8 cellular contexts compared by ENCODE assay signal in the genomic region with DNA sequence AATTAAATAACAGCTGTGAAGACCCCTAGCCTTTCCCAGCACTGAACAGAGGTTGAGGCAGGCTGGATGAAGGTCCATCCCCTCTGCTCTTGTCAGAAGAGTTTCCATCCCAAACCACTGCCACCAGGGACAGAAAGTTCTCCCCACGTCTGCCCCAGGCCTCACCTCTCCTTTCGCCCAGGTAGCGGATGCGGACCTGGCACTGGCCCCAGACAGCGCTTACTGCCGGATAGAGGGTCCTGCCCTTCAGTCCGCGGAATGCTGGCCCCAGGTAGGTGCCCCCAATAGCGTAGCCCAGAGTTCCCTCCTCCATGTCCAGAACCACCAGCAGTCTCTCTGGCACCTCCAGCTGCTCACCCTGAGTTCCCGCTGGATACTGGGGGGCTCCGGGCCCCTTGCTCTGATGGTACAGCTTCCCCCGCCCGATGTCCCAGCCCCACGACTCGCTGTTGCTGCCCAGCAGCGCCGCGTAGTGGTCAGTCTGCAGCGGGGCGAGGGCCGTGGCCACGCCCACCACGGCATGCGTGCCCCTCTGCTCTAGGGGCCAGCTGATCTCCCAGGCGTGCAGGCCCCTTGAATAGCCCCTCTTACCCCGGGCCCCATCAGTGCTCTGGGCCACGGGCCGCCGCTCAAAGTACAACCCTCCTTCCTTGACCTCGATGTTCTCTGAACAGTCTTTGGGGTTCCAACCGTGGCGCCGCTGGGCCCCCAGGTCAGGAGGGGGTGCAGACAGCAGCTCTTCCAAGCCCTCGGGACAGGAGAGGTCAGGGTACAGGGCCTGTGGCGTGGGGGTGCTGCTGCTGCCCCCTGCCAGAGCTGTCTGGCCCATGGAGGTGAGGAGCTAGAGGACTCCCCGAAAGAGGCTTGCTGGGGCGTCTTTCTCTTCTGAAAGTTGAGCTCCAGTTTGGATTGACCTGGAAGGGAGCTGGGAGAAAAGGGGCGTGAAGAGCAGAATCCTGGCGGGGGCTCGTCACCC. TPM values are rescaled to one million over a fixed set of nuclear protein-coding genes. Genes with fewer than 3 reads are reported as not detected.
DNase-seq lines count a peak whose midpoint lies in the region; ATAC-seq and TF ChIP-seq lines count a peak whose summit lies in the region.

No MANE protein-coding gene starts in this region.

- WGBS in adrenal gland, 4 donors = 0 to 1% (median 1%) methylated on average over 5 to 40 of the region's 40 CpGs

- no peaks in the 10 kb centered on the region for H3K9me3 ChIP-seq in adrenal gland (replicated peaks in 1 of 3)
- H3K9me3 ChIP-seq in left ventricle myocardium inferior (replicated peaks) = no peaks in the 10 kb centered on the region

- TF ChIP-seq CTCF in LNCAP (IDR thresholded peaks at IDR 0.05) (peak; percentile 98), adrenal gland (IDR thresholded peaks at IDR 0.05) (peak; percentile 77 to 96 (median 92)), left ventricle myocardium inferior (IDR thresholded peaks at IDR 0.05; ENCODE audit: borderline replicate concordance) (peak; percentile 98), progenitor cell of endocrine pancreas (IDR thresholded peaks at IDR 0.05; ENCODE audit: unreplicated experiment) (peak; percentile 100)

- peak overlapping the region; percentile 93 for H3K4me3 Mint-ChIP-seq in progenitor cell of endocrine pancreas (ENCODE audit: low read depth)

- no peak for TF ChIP-seq POLR2A in adrenal gland (IDR thresholded peaks at IDR 0.05)

- ATAC-seq in GM19025 (IDR thresholded peaks at IDR 0.05; ENCODE audit: low read depth, unreplicated experiment) = peak; percentile 21

- peak; percentile 89 for DNase-seq in AG20443 (ENCODE audit: low spot score)
- DNase-seq in SW480 (ENCODE audit: low spot score) = peak; percentile 78
- DNase-seq in adrenal gland = peak; percentile 79 to 90 (median 87)
- DNase-seq in left ventricle myocardium inferior = peak; percentile 83
- peak; percentile 98 for DNase-seq in progenitor cell of endocrine pancreas (ENCODE audit: low spot score, unreplicated experiment)
- peak; percentile 84 for DNase-seq in ureter (ENCODE audit: low spot score)

- H3K27me3 ChIP-seq in adrenal gland (no peaks in the 10 kb centered on the region), left ventricle myocardium inferior (ENCODE audit: low read depth) (no peaks in the 10 kb centered on the region)

- H3K4me1 Mint-ChIP-seq in progenitor cell of endocrine pancreas (ENCODE audit: low read depth) = peaks cover 32% of the 10 kb centered on the region

- H3K4me3 ChIP-seq in adrenal gland (peak overlapping the region; percentile 58 to 95 (median 92)), left ventricle myocardium inferior (peak overlapping the region; percentile 89)

- H3K9me3 Mint-ChIP-seq in progenitor cell of endocrine pancreas (ENCODE audit: low read depth) = no peaks in the 10 kb centered on the region

- peak overlapping the region; percentile 76 to 96 (median 85) for H3K27ac ChIP-seq in adrenal gland
- peak overlapping the region; percentile 90 for H3K27ac ChIP-seq in left ventricle myocardium inferior (replicated peaks)

- H3K36me3 Mint-ChIP-seq in progenitor cell of endocrine pancreas (ENCODE audit: insufficient read depth) = peaks cover 23% of the 10 kb centered on the region

- H3K4me1 ChIP-seq in adrenal gland (replicated peaks in 1 of 2) (peaks cover 31 to 49% of the 10 kb centered on the region in 2 donors), left ventricle myocardium inferior (peaks cover 62% of the 10 kb centered on the region)

- H3K27me3 Mint-ChIP-seq in progenitor cell of endocrine pancreas = no peaks in the 10 kb centered on the region

- intact Hi-C loops in adrenal gland (cut with DNase I) = loop anchor here in 1 of 2 donors (10.0 kb wide), 1 partner anchor 82 kb away; a partner anchor contains a TSS
- intact Hi-C loops in left ventricle myocardium inferior (cut with micrococcal nuclease) = no loop called here

- H3K36me3 ChIP-seq in adrenal gland (replicated peaks in 1 of 2) (peaks cover 0 to 29% of the 10 kb centered on the region in 2 donors), left ventricle myocardium inferior (peaks cover 31% of the 10 kb centered on the region)

- peak overlapping the region; percentile 92 for H3K27ac Mint-ChIP-seq in progenitor cell of endocrine pancreas

RNA-seq across cellular contexts. Expression of a gene that starts 0.7 kb away (rescaled TPM):
- 10 to 100 TPM in 7 of 8 donors, 1 to 10 TPM in 1; 3.3 to 24.5 (median 14.9) TPM for total RNA-seq in adrenal gland
- polyA plus RNA-seq in adrenal gland = 10 to 100 TPM in 2 of 3 donors, 1 to 10 TPM in 1; 2.5 to 19.5 (median 19.5) TPM
- total RNA-seq in left ventricle myocardium inferior = 3.2 TPM
- 11.7 and 15.7 TPM in 2 replicates for total RNA-seq in progenitor cell of endocrine pancreas
- total RNA-seq in ureter = 9.9 TPM

RNA-seq across cellular contexts. Expression of a gene that starts 5.0 kb away (rescaled TPM):
- total RNA-seq in adrenal gland (100 to 1,000 TPM; 555 to 929 (median 783) TPM), left ventricle myocardium inferior (753 TPM), progenitor cell of endocrine pancreas (498 and 505 TPM in 2 replicates), ureter (418 TPM)
- 1,000 to 10,000 TPM in 1 of 3 donors, 100 to 1,000 TPM in 2; 241 to 2,322 (median 444) TPM for polyA plus RNA-seq in adrenal gland

RNA-seq across cellular contexts. Expression of a gene that starts 20.4 kb away (rescaled TPM):
- total RNA-seq in adrenal gland = 100 to 1,000 TPM in 5 of 8 donors, 10 to 100 TPM in 3; 60.0 to 162 (median 119) TPM
- polyA plus RNA-seq in adrenal gland = 100 to 1,000 TPM in 1 of 3 donors, 10 to 100 TPM in 2; 30.6 to 109 (median 32.5) TPM
- 73.6 TPM for total RNA-seq in left ventricle myocardium inferior
- total RNA-seq in progenitor cell of endocrine pancreas = 183 and 185 TPM in 2 replicates
- total RNA-seq in ureter = 106 TPM

RNA-seq across cellular contexts. Expression of a gene that starts 21.3 kb away (rescaled TPM):
- total RNA-seq in adrenal gland = 1 to 10 TPM in 7 of 8 donors, not detected in 1; 2.6 to 4.3 (median 3.3) TPM
- 1 to 10 TPM; 3.5 to 5.5 (median 5.3) TPM for polyA plus RNA-seq in adrenal gland
- 0.55 TPM for total RNA-seq in left ventricle myocardium inferior
- total RNA-seq in progenitor cell of endocrine pancreas = 36.1 and 40.6 TPM in 2 replicates
- 1.4 TPM for total RNA-seq in ureter

RNA-seq across cellular contexts. Expression of a gene that starts 31.6 kb away (rescaled TPM):
- total RNA-seq in adrenal gland (1 to 10 TPM in 5 of 8 donors, under 1 TPM in 2, not detected in 1; 0.70 to 2.6 (median 1.7) TPM), left ventricle myocardium inferior (7.5 TPM), progenitor cell of endocrine pancreas (5.6 and 7.0 TPM in 2 replicates), ureter (4.5 TPM)
- polyA plus RNA-seq in adrenal gland = 10 to 100 TPM in 2 of 3 donors, 1 to 10 TPM in 1; 1.0 to 22.4 (median 11.6) TPM

Comparison
In these comparisons a context has a peak if more than half of its experiments do, and no peak if none do; other contexts are left out.
1. Peak in every context shown above with its lines: DNase-seq, ATAC-seq, H3K4me3 ChIP-seq and H3K27ac ChIP-seq.